In the genomic region with DNA sequence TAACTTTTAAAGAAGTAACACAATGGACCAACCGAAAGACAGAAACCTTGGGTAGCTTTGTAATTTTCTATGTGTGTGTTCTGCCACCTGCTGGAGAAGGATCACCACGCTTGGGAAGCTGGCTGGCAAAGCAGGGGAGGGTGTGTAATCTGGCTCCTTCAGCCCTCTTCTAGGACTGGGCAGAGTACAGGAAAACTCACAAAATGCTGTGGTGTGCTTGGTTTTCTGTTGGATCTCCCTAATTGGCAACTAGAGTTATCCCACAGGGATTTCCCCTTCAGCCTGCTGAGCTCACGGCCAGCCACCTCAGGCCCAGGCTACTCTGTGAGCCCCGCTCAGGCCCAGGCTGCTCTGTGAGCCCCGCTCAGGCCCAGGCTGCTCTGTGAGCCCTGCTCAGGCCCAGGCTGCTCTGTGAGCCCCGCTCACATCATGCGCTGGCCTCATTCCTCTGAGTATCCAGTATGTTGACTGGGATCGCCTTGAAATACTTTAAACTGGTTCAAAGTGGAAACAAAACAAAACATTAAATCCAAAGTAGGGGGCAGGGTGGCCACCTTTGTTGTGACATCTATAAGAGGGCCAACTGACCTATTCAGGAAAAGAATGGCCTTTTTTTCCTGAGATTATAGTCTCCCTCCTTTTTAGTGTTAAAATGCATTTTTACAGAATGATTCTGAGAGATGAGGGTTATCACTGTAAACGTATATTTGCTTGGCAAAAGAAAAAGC, we compare ENCODE assay signal across 9 cellular contexts. TPM values are rescaled to one million over a fixed set of nuclear protein-coding genes. Genes with fewer than 3 reads are reported as not detected.
DNase-seq lines count a peak whose midpoint lies in the region; ATAC-seq, FAIRE-seq and TF ChIP-seq lines count a peak whose summit lies in the region.
"Had no signal": no experiment of that assay in that cellular context is flagged by ENCODE, and none has a peak within 500 bp of the region (broad histone marks: within the 10 kb centered on the region; RNA-seq: fewer than 3 reads in every experiment).

No MANE protein-coding gene starts in this region.

- no peak for FAIRE-seq in GM12892 (lab: Jason Lieb, UNC)

- ATAC-seq in HG02759 (IDR thresholded peaks at IDR 0.05; ENCODE audit: unreplicated experiment) = peak; percentile 49

- no peak overlapping the region for H3K4me3 ChIP-seq in GM12864 (ENCODE audit: low read depth, low read length)
- H3K4me3 ChIP-seq: skin epidermis had no signal

- peak; percentile 21 for DNase-seq in GM12864 (ENCODE audit: low read depth)
- DNase-seq in NCI-H1930 (lab: John Stamatoyannopoulos, UW) = peak; percentile 26 to 39
- peak; percentile 51 for DNase-seq in cerebellum (ENCODE audit: low spot score)
- peak; percentile 74 for DNase-seq in kidney tubule cell (ENCODE audit: low spot score)
- DNase-seq in stimulated activated CD4-positive, alpha-beta T cell treated with anti-CD3 and anti-CD28 coated beads, Interleukin-1b, Interleukin-23, amount 100 ng/mL, for 1 hour (ENCODE audit: low read depth in 2 of 2) = peak; percentile 13 to 18
- no peak for DNase-seq in GM12892 (ENCODE audit: insufficient read length)

- TF ChIP-seq CTCF in GM12864 (IDR thresholded peaks at IDR 0.05; ENCODE audit: low read depth, low read length, missing control alignments) (peak; percentile 78), VCaP (conservative IDR thresholded peaks at IDR 0.05) (peak; percentile 83)

- peak overlapping the region; percentile 31; the same call in 1 of the 2 replicates for H3K27ac ChIP-seq in VCaP

- TF ChIP-seq POLR2A in GM12892 (IDR thresholded peaks at IDR 0.05; ENCODE audit: low read depth, low read length) = no peak

RNA-seq across cellular contexts. Expression of a gene that starts 52.0 kb away (rescaled TPM):
- not detected for total RNA-seq in cerebellum
- not detected for polyA plus RNA-seq in GM12892 (2012; ENCODE audit: missing spikeins)

RNA-seq across cellular contexts. Expression of a gene that starts 53.3 kb away (rescaled TPM):
- not detected for total RNA-seq in cerebellum
- not detected for polyA plus RNA-seq in GM12892 (2012; ENCODE audit: missing spikeins)
